In genomic region chr3:124540550-124541201, GRCh38 we compare ENCODE assay signal across 9 cellular contexts.
"Had no signal": no experiment of that assay in that cellular context is flagged by ENCODE, and none has a peak within 500 bp of the region (broad histone marks: within the 10 kb centered on the region; RNA-seq: fewer than 3 reads in every experiment).

No MANE protein-coding gene starts in this region.

- DNase-seq: GM23248, GOT3, H7, HFFc6 had no signal

- H3K27ac Mint-ChIP-seq: HFFc6, IgD-negative memory B cell had no signal

- ATAC-seq: HCT116, HepG2 had no signal

- H3K27ac ChIP-seq: GM23248, HL-60 had no signal

- H3K36me3 Mint-ChIP-seq: IgD-negative memory B cell had no signal

- H3K9me3 Mint-ChIP-seq: HFFc6, IgD-negative memory B cell had no signal

- H3K4me3 ChIP-seq: GM23248, HAP-1 had no signal

- H3K9me3 ChIP-seq: HAP-1 had no signal

- H3K4me1 ChIP-seq: HAP-1 had no signal

- H3K36me3 ChIP-seq: HAP-1 had no signal
